In the genomic region with DNA sequence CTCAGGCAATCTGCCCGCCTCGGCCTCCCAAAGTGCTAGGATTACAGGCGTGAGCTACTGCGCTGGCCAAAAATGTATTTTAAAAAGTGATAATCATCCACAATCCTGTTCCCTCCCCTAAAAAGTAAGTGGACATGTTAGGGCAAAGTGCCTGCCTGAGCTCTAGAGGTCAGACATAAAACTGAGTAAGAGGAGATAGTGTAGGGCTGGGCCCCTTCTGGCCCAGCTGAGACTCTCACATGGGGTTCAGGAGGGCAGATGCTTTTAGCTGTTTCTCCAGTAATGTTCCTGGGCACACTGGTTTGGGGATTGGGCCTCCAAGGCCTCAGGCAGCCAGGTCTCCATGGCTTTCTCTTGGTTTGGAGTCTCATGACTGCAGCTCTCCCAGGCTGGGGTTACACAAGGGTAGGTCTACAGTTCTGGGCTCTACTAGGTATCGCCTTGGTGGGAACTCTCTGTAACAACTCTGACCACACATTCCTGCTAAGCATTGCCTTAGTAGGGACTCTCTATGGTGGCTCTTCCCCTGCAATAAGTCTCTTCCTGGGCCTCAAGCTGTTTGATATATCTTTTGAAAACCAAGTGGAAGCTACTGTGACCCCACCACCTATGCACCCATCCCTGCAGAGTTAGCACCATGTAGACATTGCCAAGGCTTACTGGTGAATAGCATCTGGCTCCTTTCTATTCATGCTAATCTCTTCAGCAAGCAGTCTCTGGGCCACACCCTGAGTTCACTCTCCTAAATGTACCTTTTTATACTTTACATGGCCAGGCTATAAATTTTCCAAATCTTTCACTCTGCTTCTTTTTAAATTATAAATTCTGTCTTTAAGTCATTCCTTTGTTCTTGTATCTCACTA, we compare ENCODE assay signal across 2 cellular contexts.
TF ChIP-seq lines count a peak whose summit lies in the region.

No MANE protein-coding gene starts in this region.

TF ChIP-seq in H1, 55 proteins besides CTCF, POLR2A, EP300 and RAD21:
- no peak for TF ChIP-seq CTBP2 (IDR thresholded peaks at IDR 0.05; ENCODE audit: borderline replicate concordance, insufficient read depth, insufficient read length, low read length)
- TF ChIP-seq SP2 (IDR thresholded peaks at IDR 0.05; ENCODE audit: low read length), result no peak
- TF ChIP-seq SP4 (IDR thresholded peaks at IDR 0.05; ENCODE audit: low read length), result no peak
- no peak for TF ChIP-seq SIRT6 (IDR thresholded peaks at IDR 0.05; ENCODE audit: low read length)
TF ChIP-seq in H1: peak in this region for 0.

TF ChIP-seq in SK-N-SH treated with all-trans-retinoic acid at 6 μM for 48 hours, 23 proteins besides CTCF, POLR2A, EP300 and RAD21:
- TF ChIP-seq, protein P1, sequence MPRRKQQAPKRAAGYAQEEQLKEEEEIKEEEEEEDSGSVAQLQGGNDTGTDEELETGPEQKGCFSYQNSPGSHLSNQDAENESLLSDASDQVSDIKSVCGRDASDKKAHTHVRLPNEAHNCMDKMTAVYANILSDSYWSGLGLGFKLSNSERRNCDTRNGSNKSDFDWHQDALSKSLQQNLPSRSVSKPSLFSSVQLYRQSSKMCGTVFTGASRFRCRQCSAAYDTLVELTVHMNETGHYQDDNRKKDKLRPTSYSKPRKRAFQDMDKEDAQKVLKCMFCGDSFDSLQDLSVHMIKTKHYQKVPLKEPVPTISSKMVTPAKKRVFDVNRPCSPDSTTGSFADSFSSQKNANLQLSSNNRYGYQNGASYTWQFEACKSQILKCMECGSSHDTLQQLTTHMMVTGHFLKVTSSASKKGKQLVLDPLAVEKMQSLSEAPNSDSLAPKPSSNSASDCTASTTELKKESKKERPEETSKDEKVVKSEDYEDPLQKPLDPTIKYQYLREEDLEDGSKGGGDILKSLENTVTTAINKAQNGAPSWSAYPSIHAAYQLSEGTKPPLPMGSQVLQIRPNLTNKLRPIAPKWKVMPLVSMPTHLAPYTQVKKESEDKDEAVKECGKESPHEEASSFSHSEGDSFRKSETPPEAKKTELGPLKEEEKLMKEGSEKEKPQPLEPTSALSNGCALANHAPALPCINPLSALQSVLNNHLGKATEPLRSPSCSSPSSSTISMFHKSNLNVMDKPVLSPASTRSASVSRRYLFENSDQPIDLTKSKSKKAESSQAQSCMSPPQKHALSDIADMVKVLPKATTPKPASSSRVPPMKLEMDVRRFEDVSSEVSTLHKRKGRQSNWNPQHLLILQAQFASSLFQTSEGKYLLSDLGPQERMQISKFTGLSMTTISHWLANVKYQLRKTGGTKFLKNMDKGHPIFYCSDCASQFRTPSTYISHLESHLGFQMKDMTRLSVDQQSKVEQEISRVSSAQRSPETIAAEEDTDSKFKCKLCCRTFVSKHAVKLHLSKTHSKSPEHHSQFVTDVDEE (CRISPR knock-in tag; IDR thresholded peaks at IDR 0.05), result no peak
- TF ChIP-seq ARNTL (CRISPR knock-in tag; IDR thresholded peaks at IDR 0.05; ENCODE audit: borderline replicate concordance, low read depth), result no peak
- no peak for TF ChIP-seq BACH2 (CRISPR knock-in tag; IDR thresholded peaks at IDR 0.05; ENCODE audit: borderline replicate concordance)
- TF ChIP-seq, protein P2, sequence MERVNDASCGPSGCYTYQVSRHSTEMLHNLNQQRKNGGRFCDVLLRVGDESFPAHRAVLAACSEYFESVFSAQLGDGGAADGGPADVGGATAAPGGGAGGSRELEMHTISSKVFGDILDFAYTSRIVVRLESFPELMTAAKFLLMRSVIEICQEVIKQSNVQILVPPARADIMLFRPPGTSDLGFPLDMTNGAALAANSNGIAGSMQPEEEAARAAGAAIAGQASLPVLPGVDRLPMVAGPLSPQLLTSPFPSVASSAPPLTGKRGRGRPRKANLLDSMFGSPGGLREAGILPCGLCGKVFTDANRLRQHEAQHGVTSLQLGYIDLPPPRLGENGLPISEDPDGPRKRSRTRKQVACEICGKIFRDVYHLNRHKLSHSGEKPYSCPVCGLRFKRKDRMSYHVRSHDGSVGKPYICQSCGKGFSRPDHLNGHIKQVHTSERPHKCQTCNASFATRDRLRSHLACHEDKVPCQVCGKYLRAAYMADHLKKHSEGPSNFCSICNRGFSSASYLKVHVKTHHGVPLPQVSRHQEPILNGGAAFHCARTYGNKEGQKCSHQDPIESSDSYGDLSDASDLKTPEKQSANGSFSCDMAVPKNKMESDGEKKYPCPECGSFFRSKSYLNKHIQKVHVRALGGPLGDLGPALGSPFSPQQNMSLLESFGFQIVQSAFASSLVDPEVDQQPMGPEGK (CRISPR knock-in tag; IDR thresholded peaks at IDR 0.05; ENCODE audit: borderline replicate concordance), result no peak
- TF ChIP-seq TCF4 (CRISPR knock-in tag; IDR thresholded peaks at IDR 0.05; ENCODE audit: borderline replicate concordance), result no peak
- no peak for TF ChIP-seq PPARA (CRISPR knock-in tag; IDR thresholded peaks at IDR 0.05; ENCODE audit: borderline replicate concordance)
- no peak for TF ChIP-seq ZNF8 (CRISPR knock-in tag; IDR thresholded peaks at IDR 0.05)
- no peak for TF ChIP-seq ZNF565 (CRISPR knock-in tag; conservative IDR thresholded peaks at IDR 0.05; ENCODE audit: low read depth)
- no peak for TF ChIP-seq ZNF70 (CRISPR knock-in tag; IDR thresholded peaks at IDR 0.05)
